ENCODE assay signal across 8 cellular contexts in the genomic region with DNA sequence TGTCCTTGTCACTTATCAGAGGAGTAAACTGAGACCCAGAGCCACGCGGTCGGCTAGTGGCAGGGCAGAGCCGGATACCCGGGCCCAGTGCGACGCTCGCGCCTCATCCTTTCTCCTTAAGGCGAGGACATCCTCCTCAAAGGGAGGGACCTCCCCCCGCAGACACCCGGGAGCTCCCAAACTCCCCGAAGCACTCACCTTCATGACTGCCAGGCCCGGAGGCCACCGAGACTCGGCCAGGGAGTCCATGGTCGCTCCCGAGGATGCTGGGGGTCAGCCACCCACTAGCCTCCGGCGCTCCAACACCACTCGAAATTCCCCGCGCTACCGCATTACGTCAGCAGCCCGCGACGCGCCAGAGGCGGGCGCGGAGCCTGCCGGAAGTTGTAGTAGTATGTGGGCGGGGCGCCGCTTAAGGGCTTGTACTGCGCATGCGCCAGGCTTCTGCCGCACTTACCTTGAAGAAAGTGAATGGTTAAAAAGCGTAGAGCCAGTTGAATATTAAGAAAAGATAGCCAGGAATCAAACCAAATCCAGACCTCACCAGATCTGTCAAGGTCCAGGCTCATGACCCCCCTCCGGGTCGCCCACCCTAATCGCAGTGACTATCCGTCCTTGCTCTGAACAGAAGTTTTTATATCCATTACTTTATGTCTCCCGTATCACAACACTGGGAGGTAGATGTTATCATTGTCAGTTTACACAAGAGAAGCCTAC. TPM values are rescaled to one million over a fixed set of nuclear protein-coding genes. Genes with fewer than 3 reads are reported as not detected.
DNase-seq lines count a peak whose midpoint lies in the region; ATAC-seq and TF ChIP-seq lines count a peak whose summit lies in the region.

A gene with protein sequence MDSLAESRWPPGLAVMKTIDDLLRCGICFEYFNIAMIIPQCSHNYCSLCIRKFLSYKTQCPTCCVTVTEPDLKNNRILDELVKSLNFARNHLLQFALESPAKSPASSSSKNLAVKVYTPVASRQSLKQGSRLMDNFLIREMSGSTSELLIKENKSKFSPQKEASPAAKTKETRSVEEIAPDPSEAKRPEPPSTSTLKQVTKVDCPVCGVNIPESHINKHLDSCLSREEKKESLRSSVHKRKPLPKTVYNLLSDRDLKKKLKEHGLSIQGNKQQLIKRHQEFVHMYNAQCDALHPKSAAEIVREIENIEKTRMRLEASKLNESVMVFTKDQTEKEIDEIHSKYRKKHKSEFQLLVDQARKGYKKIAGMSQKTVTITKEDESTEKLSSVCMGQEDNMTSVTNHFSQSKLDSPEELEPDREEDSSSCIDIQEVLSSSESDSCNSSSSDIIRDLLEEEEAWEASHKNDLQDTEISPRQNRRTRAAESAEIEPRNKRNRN (minus strand): TSS at position 336 of the 717 bp plus-strand sequence. CDS start 87 bp downstream, at position 249.

- H2BK120ac ChIP-seq in H9 (ENCODE audit: low read depth, low read length, poor library complexity, severe bottlenecking) = no peak within 1 kb of the TSS

- no peaks in the 10 kb centered on the region; the same call in 1 of the 2 replicates for H3K27me3 Mint-ChIP-seq in H9 (ENCODE audit: low read depth)
- peaks cover 7% of the 10 kb centered on the region for H3K27me3 Mint-ChIP-seq in stimulated activated naive CD8-positive, alpha-beta T cell treated with anti-CD3 and anti-CD28 coated beads, Interleukin-15, amount 100 ng/mL, for 72 hours

- H2BK15ac ChIP-seq in H9 (ENCODE audit: low read depth, low read length) = no peak within 1 kb of the TSS

- no peaks in the 10 kb centered on the region for H3K27me3 ChIP-seq in H9 (ENCODE audit: insufficient read depth, low read length)
- H3K27me3 ChIP-seq in neural cell (ENCODE audit: insufficient read depth, low read depth, low read length) = no peaks in the 10 kb centered on the region

- H3K18ac ChIP-seq in H9 (ENCODE audit: insufficient read length, low read depth, low read length) = no peak within 1 kb of the TSS

- ATAC-seq in stimulated activated naive CD8-positive, alpha-beta T cell treated with anti-CD3 and anti-CD28 coated beads, Interleukin-15, amount 100 ng/mL, for 72 hours = peak; percentile 94

- H3K9me3 Mint-ChIP-seq in H9 = no peaks in the 10 kb centered on the region
- H3K9me3 Mint-ChIP-seq in stimulated activated naive CD8-positive, alpha-beta T cell treated with anti-CD3 and anti-CD28 coated beads, Interleukin-15, amount 100 ng/mL, for 72 hours = no peaks in the 10 kb centered on the region

- no peak within 1 kb of the TSS for H4K91ac ChIP-seq in H9 (ENCODE audit: insufficient read length, low read depth, low read length)

- H3K27ac ChIP-seq in H9 (ENCODE audit: insufficient read length, low read depth, low read length) (peak within 1 kb of the TSS; percentile 89), neural cell (ENCODE audit: low read length) (peak within 1 kb of the TSS; percentile 23)

- peaks cover 0 to 13% (median 5%) of the 10 kb centered on the region in 3 experiments; a peak in 3 of 7 replicates for H3K36me3 Mint-ChIP-seq in H9 (ENCODE audit: insufficient read depth in 1 of 3, low read depth in 3 of 3)

- no peak within 1 kb of the TSS for H2BK20ac ChIP-seq in H9 (ENCODE audit: low read depth, low read length, poor library complexity, severe bottlenecking)

- no peak within 1 kb of the TSS for H3K56ac ChIP-seq in H9 (ENCODE audit: insufficient read length, low read depth, low read length)

- H3K23ac ChIP-seq in H9 (ENCODE audit: insufficient read length, low read depth, low read length) = no peak within 1 kb of the TSS

- H2AFZ ChIP-seq in H9 (ENCODE audit: low read length) (no peak within 1 kb of the TSS), neural cell (ENCODE audit: low read depth, low read length) (peak within 1 kb of the TSS; percentile 56)

- H3K79me2 ChIP-seq in H9 (ENCODE audit: insufficient read depth, low read length) = peaks cover 9% of the 10 kb centered on the region; the same call in 1 of the 2 replicates
- peaks cover 31% of the 10 kb centered on the region for H3K79me2 ChIP-seq in neural cell (replicated peaks; ENCODE audit: insufficient read depth, low read length)

- no peak within 1 kb of the TSS for H2BK12ac ChIP-seq in H9 (ENCODE audit: insufficient read length, low read depth, low read length)

- no peak within 1 kb of the TSS for H2BK5ac ChIP-seq in H9 (ENCODE audit: insufficient read length, low read length)

- H3K4me3 ChIP-seq in neural cell (ENCODE audit: low read length) = peak within 1 kb of the TSS; percentile 86

- H3T11ph ChIP-seq in H9 (ENCODE audit: low read length) = no peak within 1 kb of the TSS

- H4K20me1 ChIP-seq in H9 (ENCODE audit: control insufficient read depth, insufficient read depth, insufficient read length) (no peaks in the 10 kb centered on the region), neural cell (ENCODE audit: insufficient read depth) (no peaks in the 10 kb centered on the region)

- peak within 1 kb of the TSS; percentile 96 to 97 for H3K4me3 Mint-ChIP-seq in H9
- H3K4me3 Mint-ChIP-seq in stimulated activated naive CD8-positive, alpha-beta T cell treated with anti-CD3 and anti-CD28 coated beads, Interleukin-15, amount 100 ng/mL, for 72 hours = peak within 1 kb of the TSS; percentile 96 to 98

- H2AK5ac ChIP-seq in H9 (ENCODE audit: insufficient read length, low read length) = peak within 1 kb of the TSS; percentile 10

- H4K5ac ChIP-seq in H9 (ENCODE audit: insufficient read length, low read depth, low read length) = peak within 1 kb of the TSS; percentile 9

- H3K14ac ChIP-seq in H9 (ENCODE audit: insufficient read depth, low read length) = no peak within 1 kb of the TSS; the same call in 1 of the 2 replicates

- peak; percentile 49 for TF ChIP-seq EP300 in neural cell (conservative IDR thresholded peaks at IDR 0.05; ENCODE audit: poor library complexity, severe bottlenecking)

- DNase-seq in H9 (peak; percentile 93), M059J (ENCODE audit: low read depth) (peak; percentile 84), SHP77 treated with DMSO at 0.1 percent for 48 hours (lab: John Stamatoyannopoulos, UW) (peak; percentile 86), fibroblast of the conjunctiva (ENCODE audit: low read depth) (peak; percentile 83)
- DNase-seq in activated effector memory CD4-positive, alpha-beta T cell treated with Interleukin-2 at 50 U/mL for 16 hours = peak; percentile 86
- peak; percentile 91 to 94 for DNase-seq in stimulated activated naive CD8-positive, alpha-beta T cell treated with anti-CD3 and anti-CD28 coated beads, Interleukin-15, amount 100 ng/mL, for 72 hours

- H3K4me1 Mint-ChIP-seq in H9 = peaks cover 27 to 30% of the 10 kb centered on the region in 2 experiments
- peaks cover 44% of the 10 kb centered on the region for H3K4me1 Mint-ChIP-seq in stimulated activated naive CD8-positive, alpha-beta T cell treated with anti-CD3 and anti-CD28 coated beads, Interleukin-15, amount 100 ng/mL, for 72 hours

- WGBS in H9 (ENCODE audit: extremely low coverage, insufficient read length, low lambda C conversion rate) = no CpG with 5 or more reads among the region's 45 CpGs

- H3F3A ChIP-seq in neural cell (ENCODE audit: insufficient read depth, low read length, poor library complexity, severe bottlenecking) = no peaks in the 10 kb centered on the region

- no peak for TF ChIP-seq RAD21 in neural cell (conservative IDR thresholded peaks at IDR 0.05)

- H3K9me3 ChIP-seq in ES-I3 (ENCODE audit: control insufficient read depth, insufficient read depth, low read length) = no peaks in the 10 kb centered on the region
- H3K9me3 ChIP-seq in H9 (ENCODE audit: control insufficient read depth, low read depth, low read length) = no peaks in the 10 kb centered on the region
- no peaks in the 10 kb centered on the region for H3K9me3 ChIP-seq in neural cell (ENCODE audit: low read length)

- TF ChIP-seq CTCF in H9 (conservative IDR thresholded peaks at IDR 0.05) (no peak), neural cell (IDR thresholded peaks at IDR 0.05; ENCODE audit: poor library complexity, severe bottlenecking) (no peak)

- H3K4me1 ChIP-seq in ES-I3 (ENCODE audit: insufficient read depth, low read length) (peaks cover 25% of the 10 kb centered on the region), H9 (ENCODE audit: insufficient read depth, low read length) (no peaks in the 10 kb centered on the region; the same call in 1 of the 2 replicates)

- H3K36me3 ChIP-seq in ES-I3 (ENCODE audit: insufficient read depth, low read length) (no peaks in the 10 kb centered on the region), neural cell (ENCODE audit: insufficient read depth, low read length) (peaks cover 3% of the 10 kb centered on the region)

- no peaks in the 10 kb centered on the region for H3K9me2 ChIP-seq in neural cell (ENCODE audit: insufficient read depth, low read length)

- H3K27ac Mint-ChIP-seq in H9 = peak within 1 kb of the TSS; percentile 83 to 97 (median 95)
- peak within 1 kb of the TSS; percentile 94 to 99 for H3K27ac Mint-ChIP-seq in stimulated activated naive CD8-positive, alpha-beta T cell treated with anti-CD3 and anti-CD28 coated beads, Interleukin-15, amount 100 ng/mL, for 72 hours

- H3K4ac ChIP-seq in H9 (ENCODE audit: low read depth, low read length) = no peak within 1 kb of the TSS

- no peak within 1 kb of the TSS for H4K8ac ChIP-seq in H9 (replicated peaks; ENCODE audit: insufficient read length, low read depth, low read length)

- H3K23me2 ChIP-seq in H9 (ENCODE audit: insufficient read length, low read depth, low read length, poor library complexity, severe bottlenecking) = peaks cover 13% of the 10 kb centered on the region

- H3K4me2 ChIP-seq in H9 (ENCODE audit: insufficient read depth, insufficient read length, low read length) (peak within 1 kb of the TSS; percentile 97), neural cell (ENCODE audit: low read length) (peak within 1 kb of the TSS; percentile 97)

- peak within 1 kb of the TSS; percentile 78 for H3K9ac ChIP-seq in ES-I3 (ENCODE audit: low read depth, low read length)
- H3K9ac ChIP-seq in H9 (ENCODE audit: extremely low read depth, insufficient read length, low read length) = peak within 1 kb of the TSS; percentile 93
- peak within 1 kb of the TSS; percentile 64 for H3K9ac ChIP-seq in neural cell (ENCODE audit: low read length)

- H3K79me1 ChIP-seq in H9 (ENCODE audit: insufficient read depth, low read depth, low read length, poor library complexity, severe bottlenecking) = peaks cover 6% of the 10 kb centered on the region

TF ChIP-seq in neural cell, 6 proteins besides CTCF, POLR2A, EP300 and RAD21 (continues in another document):
- TF ChIP-seq POLR2AphosphoS5 (IDR thresholded peaks at IDR 0.05) (peak; percentile 88), SMC3 (conservative IDR thresholded peaks at IDR 0.05; ENCODE audit: poor library complexity) (peak; percentile 53), TAF1 (IDR thresholded peaks at IDR 0.05; ENCODE audit: low read depth) (peak; percentile 13), MXI1 (conservative IDR thresholded peaks at IDR 0.05; ENCODE audit: poor library complexity, severe bottlenecking) (peak; percentile 97)

RNA-seq across cellular contexts. Expression of the gene that starts here (rescaled TPM):
- total RNA-seq in H9 (2021) = 27.8 and 30.2 TPM in 2 replicates
- 14.2 and 18.0 TPM in 2 replicates for total RNA-seq in M059J (2014; rRNA removed; shearing (Covaris generic))
- polyA plus RNA-seq in neural cell = 4.7 and 5.4 TPM in 2 replicates
- 18.5 and 37.9 TPM in 2 replicates for polyA minus RNA-seq in neural cell

Comparison
In these comparisons a context has a peak if more than half of its experiments do, and no peak if none do; other contexts are left out.
1. Peak in every context shown above with its lines: DNase-seq, ATAC-seq, H3K4me3 ChIP-seq and H3K27ac ChIP-seq.